In genomic region chr1:11701551-11701961, GRCh38 we compare ENCODE assay signal across 17 cellular contexts. TPM values are rescaled to one million over a fixed set of nuclear protein-coding genes. Genes with fewer than 3 reads are reported as not detected.
DNase-seq lines count a peak whose midpoint lies in the region; ATAC-seq and TF ChIP-seq lines count a peak whose summit lies in the region.
"Had no signal": no experiment of that assay in that cellular context is flagged by ENCODE, and none has a peak within 500 bp of the region (broad histone marks: within the 10 kb centered on the region; RNA-seq: fewer than 3 reads in every experiment).

No MANE protein-coding gene starts in this region.

- peak overlapping the region; percentile 56 for H3K4me2 ChIP-seq in SK-N-SH
- H3K4me2 ChIP-seq: PC-9 had no signal

- TF ChIP-seq EP300 in SK-N-SH (IDR thresholded peaks at IDR 0.05; ENCODE audit: borderline replicate concordance in 1 of 2, low read depth in 1 of 2, low read length in 1 of 2): no peak

- no peaks in the 10 kb centered on the region for H4K20me1 ChIP-seq in SK-N-SH (ENCODE audit: insufficient read depth)

- H3K9me3 ChIP-seq in SK-N-SH: no peaks in the 10 kb centered on the region
- H3K9me3 ChIP-seq: pancreas had no signal

- H3K27me3 ChIP-seq in H7 (ENCODE audit: control insufficient read depth, insufficient read depth, low read length) (no peaks in the 10 kb centered on the region), SK-N-SH (ENCODE audit: insufficient read depth) (no peaks in the 10 kb centered on the region; the same call in 1 of the 2 replicates)

- CTCF ChIA-PET in SK-N-SH (lab: Yijun Ruan, JAX): interaction anchor here (1.5 to 3.9 kb wide), 6 partner anchors 8 to 56 kb away, joined by 6 to 16 read pairs (median 11); partner anchors contain the start of genes DRAXIN and FBXO6
- CTCF ChIA-PET in activated CD4-positive, alpha-beta T cell treated with anti-CD3 and anti-CD28 coated beads for 36 hours (lab: Charles Lee): interaction anchor here (0.6 to 1.7 kb wide), 3 partner anchors 9 to 510 kb away, joined by 3 to 5 read pairs (median 4); no protein-coding TSS in a partner anchor

- POLR2A ChIA-PET in SK-N-SH (lab: Yijun Ruan, JAX): interaction anchor here (1.0 kb wide), 1 partner anchor 38 kb away, joined by 3 read pairs; the partner anchor contains the start of gene FBXO6
- POLR2A ChIA-PET in activated CD4-positive, alpha-beta T cell treated with anti-CD3 and anti-CD28 coated beads for 36 hours (lab: Charles Lee): no interaction called here

- peak overlapping the region; percentile 62; the same call in 1 of the 2 replicates for H2AFZ ChIP-seq in SK-N-SH (ENCODE audit: low read depth)
- H2AFZ ChIP-seq: PC-9 had no signal

- H3K9me3 Mint-ChIP-seq in activated CD4-positive, alpha-beta T cell treated with anti-CD3 and anti-CD28 coated beads for 36 hours (ENCODE audit: low read depth): no peaks in the 10 kb centered on the region
- H3K9me3 Mint-ChIP-seq: IgD-negative memory B cell; stimulated activated naive CD8-positive, alpha-beta T cell treated with anti-CD3 and anti-CD28 coated beads, Interleukin-15, amount 100 ng/mL, for 72 hours had no signal

- H3F3A ChIP-seq in SK-N-SH (replicated peaks; ENCODE audit: insufficient read depth): no peaks in the 10 kb centered on the region

- H3K27ac Mint-ChIP-seq in activated CD4-positive, alpha-beta T cell treated with anti-CD3 and anti-CD28 coated beads for 36 hours: no peak overlapping the region
- H3K27ac Mint-ChIP-seq: IgD-negative memory B cell; stimulated activated naive CD8-positive, alpha-beta T cell treated with anti-CD3 and anti-CD28 coated beads, Interleukin-15, amount 100 ng/mL, for 72 hours had no signal

- no peaks in the 10 kb centered on the region for H3K9me2 ChIP-seq in SK-N-SH

- peaks cover 7% of the 10 kb centered on the region for H3K4me1 Mint-ChIP-seq in activated CD4-positive, alpha-beta T cell treated with anti-CD3 and anti-CD28 coated beads for 36 hours
- H3K4me1 Mint-ChIP-seq: IgD-negative memory B cell had no signal

- H3K79me2 ChIP-seq in SK-N-SH (ENCODE audit: insufficient read depth): no peaks in the 10 kb centered on the region

- intact Hi-C loops in activated CD4-positive, alpha-beta T cell treated with anti-CD3 and anti-CD28 coated beads for 36 hours (cut with DNase I, micrococcal nuclease): no loop called here

- H3K36me3 ChIP-seq in H7 (replicated peaks; ENCODE audit: control insufficient read depth, insufficient read depth, low read length) (no peaks in the 10 kb centered on the region), SK-N-SH (replicated peaks in 1 of 2; ENCODE audit: control insufficient read depth in 1 of 2, insufficient read depth in 2 of 2, low read length in 1 of 2) (no peaks in the 10 kb centered on the region)
- H3K36me3 ChIP-seq: pancreas had no signal

- no peak for TF ChIP-seq CTCF in SK-N-SH (IDR thresholded peaks at IDR 0.05)
- no peak for TF ChIP-seq CTCF in foreskin fibroblast (IDR thresholded peaks at IDR 0.05; ENCODE audit: low read depth, low read length)

- no peak for TF ChIP-seq RAD21 in SK-N-SH (IDR thresholded peaks at IDR 0.05; ENCODE audit: low read length)

- no peak overlapping the region for H3K27ac ChIP-seq in SK-N-SH (ENCODE audit: low read depth in 2 of 2, low read length in 1 of 2)
- H3K27ac ChIP-seq: pancreas, PC-9 had no signal

- WGBS in SK-N-SH (ENCODE audit: low lambda C conversion rate): 8% methylated on average over 8 of the region's 15 CpGs

- peaks cover 9% of the 10 kb centered on the region for H3K27me3 Mint-ChIP-seq in activated CD4-positive, alpha-beta T cell treated with anti-CD3 and anti-CD28 coated beads for 36 hours

- ATAC-seq in activated CD4-positive, alpha-beta T cell treated with anti-CD3 and anti-CD28 coated beads for 36 hours: no peak
- no peak for ATAC-seq in esophagus mucosa
- ATAC-seq: GM12878; stimulated activated naive CD8-positive, alpha-beta T cell treated with anti-CD3 and anti-CD28 coated beads, Interleukin-15, amount 100 ng/mL, for 72 hours had no signal

- H3K36me3 Mint-ChIP-seq in activated CD4-positive, alpha-beta T cell treated with anti-CD3 and anti-CD28 coated beads for 36 hours (ENCODE audit: low read depth): no peaks in the 10 kb centered on the region
- H3K36me3 Mint-ChIP-seq: IgD-negative memory B cell had no signal

- H3K4me3 ChIP-seq in H7 (ENCODE audit: insufficient read depth, low read depth, low read length) (no peak overlapping the region), SK-N-SH (ENCODE audit: low read depth in 2 of 2, low read length in 1 of 2) (no peak overlapping the region), foreskin fibroblast (ENCODE audit: low read depth in 1 of 2, low read length in 2 of 2) (no peak overlapping the region)
- H3K4me3 ChIP-seq: GM12878, pancreas, PC-9 had no signal

- H3K4me1 ChIP-seq in SK-N-SH (ENCODE audit: control insufficient read depth in 1 of 2, insufficient read depth in 2 of 2, low read depth in 1 of 2, low read length in 1 of 2): peaks cover 0 to 9% of the 10 kb centered on the region in 2 experiments; a peak in 1 of 4 replicates
- H3K4me1 ChIP-seq: pancreas had no signal

- no peak overlapping the region for H3K4me3 Mint-ChIP-seq in activated CD4-positive, alpha-beta T cell treated with anti-CD3 and anti-CD28 coated beads for 36 hours
- H3K4me3 Mint-ChIP-seq: IgD-negative memory B cell; stimulated activated naive CD8-positive, alpha-beta T cell treated with anti-CD3 and anti-CD28 coated beads, Interleukin-15, amount 100 ng/mL, for 72 hours had no signal

- DNase-seq in H7 (peak; percentile 62), SK-N-SH (peak; percentile 75), foreskin fibroblast (peak; percentile 17 to 46), putamen (ENCODE audit: low spot score) (peak; percentile 79)
- DNase-seq in activated CD8-positive, alpha-beta memory T cell treated with anti-CD3 and anti-CD28 coated beads, Interleukin-2, amount 50 U/mL, for 4 hours: no peak
- DNase-seq in activated CD4-positive, alpha-beta T cell treated with anti-CD3 and anti-CD28 coated beads for 36 hours: no peak
- DNase-seq: activated CD4-positive, alpha-beta T cell treated with anti-CD3 and anti-CD28 coated beads, Interleukin-2, amount 50 U/mL, for 4 hours; foreskin melanocyte; NCI-H187; pancreas; PC-9; stimulated activated CD4-positive, alpha-beta T cell treated with anti-CD3 and anti-CD28 coated beads, Interleukin-4, amount 100 ng/mL, for 1 hour; stimulated activated naive CD8-positive, alpha-beta T cell treated with anti-CD3 and anti-CD28 coated beads, Interleukin-15, amount 100 ng/mL, for 72 hours; T-helper 2 cell had no signal

- H3K9ac ChIP-seq in SK-N-SH: no peak overlapping the region

TF ChIP-seq in SK-N-SH, 30 proteins besides CTCF, POLR2A, EP300 and RAD21:
- TF ChIP-seq POLR2AphosphoS5 (IDR thresholded peaks at IDR 0.05; ENCODE audit: low read depth, low read length): no peak
- no peak for TF ChIP-seq MEF2A (IDR thresholded peaks at IDR 0.05; ENCODE audit: borderline replicate concordance, low read depth)
- TF ChIP-seq USF1 (IDR thresholded peaks at IDR 0.05; ENCODE audit: borderline replicate concordance, low read depth): no peak
- TF ChIP-seq FOXJ3 (CRISPR knock-in tag; IDR thresholded peaks at IDR 0.05): no peak
- no peak for TF ChIP-seq MXI1 (IDR thresholded peaks at IDR 0.05; ENCODE audit: low read depth, low read length)
- no peak for TF ChIP-seq GATA2 (CRISPR knock-in tag; IDR thresholded peaks at IDR 0.05)
- no peak for TF ChIP-seq JUND (IDR thresholded peaks at IDR 0.05)
- TF ChIP-seq GABPA (IDR thresholded peaks at IDR 0.05; ENCODE audit: low read depth): no peak

RNA-seq across cellular contexts. Expression of gene DRAXIN, which starts 10.0 kb away (rescaled TPM):
- 52.4 and 60.1 TPM in 2 replicates for total RNA-seq in H7 (2014; rRNA removed; shearing (Covaris generic))
- polyA plus RNA-seq in SK-N-SH (2012; rRNA removed): 0.57 and 0.97 TPM in 2 replicates
- polyA plus RNA-seq in SK-N-SH (2012; cell fraction: cytosol; rRNA removed): 0.46 and 0.72 TPM in 2 replicates
- 0.68 and 0.74 TPM in 2 replicates for polyA plus RNA-seq in SK-N-SH (2012; cell fraction: nucleus; rRNA removed)
- under 1 TPM; 0.02 to 0.04 TPM for total RNA-seq in activated CD4-positive, alpha-beta T cell treated with anti-CD3 and anti-CD28 coated beads for 36 hours
- total RNA-seq in esophagus mucosa: 0.04 TPM
- total RNA-seq: PC-9 had no signal

RNA-seq across cellular contexts. Expression of gene MAD2L2, which starts 20.6 kb away (rescaled TPM):
- 786 and 983 TPM in 2 replicates for total RNA-seq in H7 (2014; rRNA removed; shearing (Covaris generic))
- 70.0 and 94.0 TPM in 2 replicates for polyA plus RNA-seq in SK-N-SH (2012; rRNA removed)
- polyA plus RNA-seq in SK-N-SH (2012; cell fraction: cytosol; rRNA removed): 46.0 and 59.7 TPM in 2 replicates
- 72.4 and 107 TPM in 2 replicates for polyA plus RNA-seq in SK-N-SH (2012; cell fraction: nucleus; rRNA removed)
- total RNA-seq in activated CD4-positive, alpha-beta T cell treated with anti-CD3 and anti-CD28 coated beads for 36 hours: 10 to 100 TPM; 70.4 to 71.5 TPM
- 15.8 TPM for total RNA-seq in esophagus mucosa

RNA-seq across cellular contexts. Expression of gene AGTRAP, which starts 34.4 kb away (rescaled TPM):
- 162 and 166 TPM in 2 replicates for total RNA-seq in H7 (2014; rRNA removed; shearing (Covaris generic))
- 45.1 and 66.2 TPM in 2 replicates for polyA plus RNA-seq in SK-N-SH (2012; rRNA removed)
- 24.0 and 36.4 TPM in 2 replicates for polyA plus RNA-seq in SK-N-SH (2012; cell fraction: cytosol; rRNA removed)
- 58.7 and 62.0 TPM in 2 replicates for polyA plus RNA-seq in SK-N-SH (2012; cell fraction: nucleus; rRNA removed)
- 10 to 100 TPM; 13.2 to 13.3 TPM for total RNA-seq in activated CD4-positive, alpha-beta T cell treated with anti-CD3 and anti-CD28 coated beads for 36 hours
- total RNA-seq in esophagus mucosa: 50.4 TPM

RNA-seq across cellular contexts. Expression of gene FBXO6, which starts 37.6 kb away (rescaled TPM):
- 1.7 and 3.4 TPM in 2 replicates for total RNA-seq in H7 (2014; rRNA removed; shearing (Covaris generic))
- polyA plus RNA-seq in SK-N-SH (2012; rRNA removed): 7.3 and 8.1 TPM in 2 replicates
- polyA plus RNA-seq in SK-N-SH (2012; cell fraction: cytosol; rRNA removed): 4.3 and 6.3 TPM in 2 replicates
- 2.8 and 3.5 TPM in 2 replicates for polyA plus RNA-seq in SK-N-SH (2012; cell fraction: nucleus; rRNA removed)
- total RNA-seq in activated CD4-positive, alpha-beta T cell treated with anti-CD3 and anti-CD28 coated beads for 36 hours: 10 to 100 TPM in 1 of 2 experiments, 1 to 10 TPM in 1; 10.0 to 12.0 TPM
- total RNA-seq in esophagus mucosa: 6.2 TPM

RNA-seq across cellular contexts. Expression of gene FBXO44, which starts 46.9 kb away (rescaled TPM):
- 24.5 and 32.4 TPM in 2 replicates for total RNA-seq in H7 (2014; rRNA removed; shearing (Covaris generic))
- polyA plus RNA-seq in SK-N-SH (2012; rRNA removed): 42.8 and 52.2 TPM in 2 replicates
- polyA plus RNA-seq in SK-N-SH (2012; cell fraction: cytosol; rRNA removed): 15.0 and 22.5 TPM in 2 replicates
- 250 and 267 TPM in 2 replicates for polyA plus RNA-seq in SK-N-SH (2012; cell fraction: nucleus; rRNA removed)
- total RNA-seq in activated CD4-positive, alpha-beta T cell treated with anti-CD3 and anti-CD28 coated beads for 36 hours: 10 to 100 TPM; 20.2 to 21.8 TPM
- total RNA-seq in esophagus mucosa: 6.4 TPM

Comparison
In these comparisons a context has a peak if more than half of its experiments do, and no peak if none do; other contexts are left out.
1. DNase-seq: peak in H7 (single experiment), SK-N-SH (single experiment), foreskin fibroblast (2 of 2) and putamen (single experiment); none in activated CD8-positive, alpha-beta memory T cell treated with anti-CD3 and anti-CD28 coated beads, Interleukin-2, amount 50 U/mL, for 4 hours (single experiment) and activated CD4-positive, alpha-beta T cell treated with anti-CD3 and anti-CD28 coated beads for 36 hours (single experiment).
2. RNA of gene DRAXIN, which starts 10.0 kb away (total RNA-seq): 52.4 to 60.1 TPM in H7; 0.04 TPM in esophagus mucosa (single experiment) and 0.02 to 0.04 TPM in activated CD4-positive, alpha-beta T cell treated with anti-CD3 and anti-CD28 coated beads for 36 hours; every median in the first group is over 10 times any median in the second.
3. RNA of gene MAD2L2, which starts 20.6 kb away (total RNA-seq): 786 to 983 TPM in H7; 70.4 to 71.5 TPM in activated CD4-positive, alpha-beta T cell treated with anti-CD3 and anti-CD28 coated beads for 36 hours and 15.8 TPM in esophagus mucosa (single experiment); every median in the first group is over 10 times any median in the second.